In genomic region chr3:51274052-51274451, GRCh38 we compare ENCODE assay signal across 33 cellular contexts.
"Had no signal": no experiment of that assay in that cellular context is flagged by ENCODE, and none has a peak within 500 bp of the region (broad histone marks: within the 10 kb centered on the region; RNA-seq: fewer than 3 reads in every experiment).

No MANE protein-coding gene starts in this region.

- FAIRE-seq: bronchial epithelial cell had no signal

- H3K27ac ChIP-seq: adrenal gland, RWPE1, VCaP had no signal

- H3K27me3 ChIP-seq: adrenal gland had no signal

- H3K4me3 ChIP-seq: adrenal gland had no signal

- H3K9me3 ChIP-seq: adrenal gland had no signal

- H3K4me1 ChIP-seq: adrenal gland had no signal

- DNase-seq: activated B cell treated with CpG ODN at 0.5 μM for 24 hours; activated CD4-positive, alpha-beta memory T cell treated with anti-CD3 and anti-CD28 coated beads for 36 hours; activated CD4-positive, alpha-beta T cell treated with anti-CD3 and anti-CD28 coated beads for 4 hours; activated CD4-positive, alpha-beta T cell treated with anti-CD3 and anti-CD28 coated beads, Interleukin-2, amount 50 U/mL, for 1 hour; activated CD4-positive, CD25-positive, alpha-beta regulatory T cell treated with anti-CD3 and anti-CD28 coated beads, Interleukin-2, amount 50 U/mL, for 72 hours; activated CD8-positive, alpha-beta memory T cell treated with anti-CD3 and anti-CD28 coated beads, Interleukin-2, amount 50 U/mL, for 4 hours; activated gamma-delta T cell treated with Interleukin-2 at 50 U/mL for 16 hours; activated naive CD4-positive, alpha-beta T cell treated with anti-CD3 and anti-CD28 coated beads, Interleukin-2, amount 10 ng/mL, durations not matched to agents 7 days and 5 days; activated naive CD8-positive, alpha-beta T cell treated with anti-CD3 and anti-CD28 coated beads, Interleukin-2, amount 10 ng/mL, durations not matched to agents 7 days and 5 days; activated T-cell treated with anti-CD3 and anti-CD28 coated beads for 4 hours; activated T-cell treated with anti-CD3 and anti-CD28 coated beads, Interleukin-2, amount 50 U/mL, for 4 hours; adrenal gland; caudate nucleus; Karpas-422; KBM-7; NCI-H1105; NCI-H1417 treated with DMSO at 0.1 percent for 48 hours; NCI-H187 treated with DMSO at 0.1 percent for 48 hours; NCI-H2081 treated with DMSO at 0.1 percent for 48 hours; NCI-H226; NCI-H510A; NCI-H526 treated with DMSO at 0.1 percent for 48 hours; NCI-H774; SIG-M5; T-cell; T-helper 2 cell; T-helper 9 cell had no signal

- ATAC-seq: activated T-cell treated with anti-CD3 and anti-CD28 coated beads, Interleukin-2, amount 50 U/mL, for 4 hours; Panc1; Right ventricle myocardium inferior; SK-N-SH treated with all-trans-retinoic acid at 6 μM for 48 hours; T-cell had no signal

- H3K36me3 ChIP-seq: adrenal gland had no signal
